Comparison of ENCODE assay signal across 16 cellular contexts in genomic region chr19:17755533-17755885, GRCh38. TPM values are rescaled to one million over a fixed set of nuclear protein-coding genes. Genes with fewer than 3 reads are reported as not detected.
DNase-seq lines count a peak whose midpoint lies in the region; ATAC-seq and TF ChIP-seq lines count a peak whose summit lies in the region.
"Had no signal": no experiment of that assay in that cellular context is flagged by ENCODE, and none has a peak within 500 bp of the region (broad histone marks: within the 10 kb centered on the region; RNA-seq: fewer than 3 reads in every experiment).

No MANE protein-coding gene starts in this region.

- H3K4me1 ChIP-seq in SJCRH30 (no peaks in the 10 kb centered on the region), GM23338 (ENCODE audit: insufficient read depth) (no peaks in the 10 kb centered on the region; the same call in 1 of the 2 replicates)
- H3K4me1 ChIP-seq: left ventricle myocardium inferior had no signal

- no peak for TF ChIP-seq RAD21 in neural cell (conservative IDR thresholded peaks at IDR 0.05)

- H3K4me1 Mint-ChIP-seq in IgD-negative memory B cell (peaks cover 44 to 56% (median 51%) of the 10 kb centered on the region in 3 donors), GM23338 (peaks cover 15% of the 10 kb centered on the region)
- peaks cover 38% of the 10 kb centered on the region for H3K4me1 Mint-ChIP-seq in activated naive CD8-positive, alpha-beta T cell treated with anti-CD3 and anti-CD28 coated beads, Interleukin-2, amount 10 ng/mL, durations not matched to agents 7 days and 5 days

- H3K36me3 Mint-ChIP-seq in IgD-negative memory B cell = peaks cover 15% of the 10 kb centered on the region
- peaks cover 34% of the 10 kb centered on the region for H3K36me3 Mint-ChIP-seq in activated naive CD8-positive, alpha-beta T cell treated with anti-CD3 and anti-CD28 coated beads, Interleukin-2, amount 10 ng/mL, durations not matched to agents 7 days and 5 days
- H3K36me3 Mint-ChIP-seq in GM23338 (ENCODE audit: low read depth) = peaks cover 4% of the 10 kb centered on the region; the same call in 1 of the 3 replicates

- no peaks in the 10 kb centered on the region for H3F3A ChIP-seq in neural cell (ENCODE audit: insufficient read depth, low read length, poor library complexity, severe bottlenecking)
- 0 out of 2 replicates have a peak, but pooled peaks cover 2% of the 10 kb centered on the region for H3F3A ChIP-seq in GM23338 (replicated peaks; ENCODE audit: low read depth)

- DNase-seq in DMS53 (lab: John Stamatoyannopoulos, UW) (peak; percentile 39), DMS53 treated with DMSO at 0.1 percent for 48 hours (lab: John Stamatoyannopoulos, UW; ENCODE audit: unreplicated experiment) (no peak), SW480 (ENCODE audit: low spot score) (no peak), SJCRH30 (no peak), GM23338 (ENCODE audit: low spot score) (no peak)
- DNase-seq in activated naive CD8-positive, alpha-beta T cell treated with anti-CD3 and anti-CD28 coated beads, Interleukin-2, amount 10 ng/mL, durations not matched to agents 7 days and 5 days = no peak
- DNase-seq: amniotic stem cell, GM23248, left ventricle myocardium inferior, NCI-H1048 had no signal

- H3K4me3 ChIP-seq in neural cell (ENCODE audit: low read length) = peak overlapping the region; percentile 57
- no peak overlapping the region for H3K4me3 ChIP-seq in SJCRH30
- no peak overlapping the region for H3K4me3 ChIP-seq in GM23338
- H3K4me3 ChIP-seq: GM23248, left ventricle myocardium inferior had no signal

- H3K27ac Mint-ChIP-seq in IgD-negative memory B cell (peak overlapping the region; percentile 87 to 99 (median 93)), GM23338 (no peak overlapping the region; the same call in 1 of the 2 replicates)
- peak overlapping the region; percentile 39 for H3K27ac Mint-ChIP-seq in activated naive CD8-positive, alpha-beta T cell treated with anti-CD3 and anti-CD28 coated beads, Interleukin-2, amount 10 ng/mL, durations not matched to agents 7 days and 5 days

- TF ChIP-seq CTCF in neural cell (IDR thresholded peaks at IDR 0.05; ENCODE audit: poor library complexity, severe bottlenecking) (no peak), GM23338 (conservative IDR thresholded peaks at IDR 0.05; ENCODE audit: low read depth in 2 of 2) (no peak)

- TF ChIP-seq EP300 in neural cell (conservative IDR thresholded peaks at IDR 0.05; ENCODE audit: poor library complexity, severe bottlenecking) = no peak

- ATAC-seq in activated naive CD8-positive, alpha-beta T cell treated with anti-CD3 and anti-CD28 coated beads, Interleukin-2, amount 10 ng/mL, durations not matched to agents 7 days and 5 days (ENCODE audit: low read depth) = no peak
- no peak for ATAC-seq in GM23338
- ATAC-seq: right cardiac atrium had no signal

- H3K9me3 ChIP-seq in neural cell (ENCODE audit: low read length) = no peaks in the 10 kb centered on the region
- no peaks in the 10 kb centered on the region for H3K9me3 ChIP-seq in SJCRH30 (replicated peaks)
- H3K9me3 ChIP-seq: left ventricle myocardium inferior had no signal

- H3K9me2 ChIP-seq in neural cell (ENCODE audit: insufficient read depth, low read length) (no peaks in the 10 kb centered on the region), GM23338 (ENCODE audit: insufficient read depth) (no peaks in the 10 kb centered on the region)

- H3K9me3 Mint-ChIP-seq in IgD-negative memory B cell (no peaks in the 10 kb centered on the region), GM23338 (no peaks in the 10 kb centered on the region)
- H3K9me3 Mint-ChIP-seq in activated naive CD8-positive, alpha-beta T cell treated with anti-CD3 and anti-CD28 coated beads, Interleukin-2, amount 10 ng/mL, durations not matched to agents 7 days and 5 days = no peaks in the 10 kb centered on the region

- peak overlapping the region; percentile 88 for H3K4me2 ChIP-seq in neural cell (ENCODE audit: low read length)
- no peak overlapping the region for H3K4me2 ChIP-seq in GM23338

- peak overlapping the region in 3 of 4 donors; percentile 61 to 87 (median 76) for H3K4me3 Mint-ChIP-seq in IgD-negative memory B cell
- H3K4me3 Mint-ChIP-seq in activated naive CD8-positive, alpha-beta T cell treated with anti-CD3 and anti-CD28 coated beads, Interleukin-2, amount 10 ng/mL, durations not matched to agents 7 days and 5 days = no peak overlapping the region
- no peak overlapping the region for H3K4me3 Mint-ChIP-seq in GM23338

- POLR2A ChIA-PET in activated naive CD8-positive, alpha-beta T cell treated with anti-CD3 and anti-CD28 coated beads, Interleukin-2, amount 10 ng/mL, durations not matched to agents 7 days and 5 days (lab: Charles Lee) = interaction anchor here (0.8 kb wide), 1 partner anchor 20 kb away, joined by 3 read pairs; no protein-coding TSS in a partner anchor

- H3K27me3 ChIP-seq in neural cell (ENCODE audit: insufficient read depth, low read depth, low read length) (no peaks in the 10 kb centered on the region), SJCRH30 (no peaks in the 10 kb centered on the region), GM23338 (ENCODE audit: insufficient read depth) (no peaks in the 10 kb centered on the region)

- H3K79me2 ChIP-seq in neural cell (replicated peaks; ENCODE audit: insufficient read depth, low read length) = no peaks in the 10 kb centered on the region
- no peaks in the 10 kb centered on the region for H3K79me2 ChIP-seq in GM23338 (replicated peaks; ENCODE audit: insufficient read depth)

- H2AFZ ChIP-seq in neural cell (ENCODE audit: low read depth, low read length) (no peak overlapping the region), GM23338 (no peak overlapping the region)
- H2AFZ ChIP-seq: GM23248 had no signal

- H3K27ac ChIP-seq in neural cell (ENCODE audit: low read length) (peak overlapping the region; percentile 84), SJCRH30 (no peak overlapping the region), GM23338 (ENCODE audit: low read depth) (no peak overlapping the region)
- H3K27ac ChIP-seq: 22Rv1, GM23248, left ventricle myocardium inferior, VCaP had no signal

- H4K20me1 ChIP-seq in neural cell (ENCODE audit: insufficient read depth) (no peaks in the 10 kb centered on the region), GM23338 (replicated peaks; ENCODE audit: insufficient read depth) (no peaks in the 10 kb centered on the region)

- peaks cover 4% of the 10 kb centered on the region for H3K27me3 Mint-ChIP-seq in IgD-negative memory B cell
- H3K27me3 Mint-ChIP-seq in activated naive CD8-positive, alpha-beta T cell treated with anti-CD3 and anti-CD28 coated beads, Interleukin-2, amount 10 ng/mL, durations not matched to agents 7 days and 5 days = no peaks in the 10 kb centered on the region
- H3K27me3 Mint-ChIP-seq in GM23338 (ENCODE audit: insufficient read depth, low read depth, poor library complexity) = peaks cover 4% of the 10 kb centered on the region

- peak overlapping the region; percentile 68 for H3K9ac ChIP-seq in neural cell (ENCODE audit: low read length)
- H3K9ac ChIP-seq: GM23248 had no signal

- H3K36me3 ChIP-seq in neural cell (ENCODE audit: insufficient read depth, low read length) = no peaks in the 10 kb centered on the region
- no peaks in the 10 kb centered on the region for H3K36me3 ChIP-seq in SJCRH30
- no peaks in the 10 kb centered on the region for H3K36me3 ChIP-seq in GM23338 (ENCODE audit: insufficient read depth)
- H3K36me3 ChIP-seq: left ventricle myocardium inferior had no signal

TF ChIP-seq in neural cell, 6 proteins besides CTCF, POLR2A, EP300 and RAD21:
- no peak for TF ChIP-seq TAF1 (IDR thresholded peaks at IDR 0.05; ENCODE audit: low read depth)

RNA-seq across cellular contexts. Expression of gene FCHO1, which starts 4.2 kb away (rescaled TPM):
- polyA plus RNA-seq in IgD-negative memory B cell (42.4 TPM), neural cell (31.4 and 39.7 TPM in 2 replicates), GM23338 (2016; fragmentation: Nextera tagmentation; extraction: Ambion mirVana) (14.9 and 18.5 TPM in 2 replicates)
- total RNA-seq in activated naive CD8-positive, alpha-beta T cell treated with anti-CD3 and anti-CD28 coated beads, Interleukin-2, amount 10 ng/mL, durations not matched to agents 7 days and 5 days = 10 to 100 TPM; 74.2 to 77.9 TPM
- polyA minus RNA-seq in neural cell = 29.4 and 37.7 TPM in 2 replicates
- 2.8 and 3.0 TPM in 2 replicates for total RNA-seq in SJCRH30 (2014; rRNA removed; shearing (Covaris generic))
- total RNA-seq in GM23338 (2014; rRNA removed; shearing (Covaris generic)) = 22.4 and 42.3 TPM in 2 replicates

RNA-seq across cellular contexts. Expression of gene MAP1S, which starts 36.2 kb away (rescaled TPM):
- 50.3 TPM for polyA plus RNA-seq in IgD-negative memory B cell
- total RNA-seq in activated naive CD8-positive, alpha-beta T cell treated with anti-CD3 and anti-CD28 coated beads, Interleukin-2, amount 10 ng/mL, durations not matched to agents 7 days and 5 days = 10 to 100 TPM; 71.2 to 78.4 TPM
- polyA plus RNA-seq in neural cell = 5.8 and 14.0 TPM in 2 replicates
- 30.9 and 37.0 TPM in 2 replicates for polyA minus RNA-seq in neural cell
- 27.3 and 29.6 TPM in 2 replicates for total RNA-seq in SJCRH30 (2014; rRNA removed; shearing (Covaris generic))
- 67.6 and 102 TPM in 2 replicates for total RNA-seq in GM23338 (2014; rRNA removed; shearing (Covaris generic))
- polyA plus RNA-seq in GM23338 (2016; fragmentation: Nextera tagmentation; extraction: Ambion mirVana) = 104 and 118 TPM in 2 replicates

RNA-seq across cellular contexts. Expression of gene B3GNT3, which starts 39.4 kb away (rescaled TPM):
- polyA plus RNA-seq in IgD-negative memory B cell (not detected), neural cell (not detected in 2 replicates), GM23338 (2016; fragmentation: Nextera tagmentation; extraction: Ambion mirVana) (0.90 and 0.99 TPM in 2 replicates)
- not detected for total RNA-seq in activated naive CD8-positive, alpha-beta T cell treated with anti-CD3 and anti-CD28 coated beads, Interleukin-2, amount 10 ng/mL, durations not matched to agents 7 days and 5 days
- polyA minus RNA-seq in neural cell = not detected in 2 replicates
- not detected in 2 replicates for total RNA-seq in SJCRH30 (2014; rRNA removed; shearing (Covaris generic))
- total RNA-seq in GM23338 (2014; rRNA removed; shearing (Covaris generic)) = 1.0 and 1.9 TPM in 2 replicates
- total RNA-seq: dermis blood vessel endothelial cell, GM23248, left ventricle myocardium inferior, right cardiac atrium had no signal
- polyA plus RNA-seq: GM23248, right cardiac atrium had no signal

Comparison
In these comparisons a context has a peak if more than half of its experiments do, and no peak if none do; other contexts are left out.
1. H3K4me3 Mint-ChIP-seq: peak in IgD-negative memory B cell (3 of 4); none in activated naive CD8-positive, alpha-beta T cell treated with anti-CD3 and anti-CD28 coated beads, Interleukin-2, amount 10 ng/mL, durations not matched to agents 7 days and 5 days (single experiment) and GM23338 (single experiment).